ENCODE assay signal across 10 cellular contexts in the genomic region with DNA sequence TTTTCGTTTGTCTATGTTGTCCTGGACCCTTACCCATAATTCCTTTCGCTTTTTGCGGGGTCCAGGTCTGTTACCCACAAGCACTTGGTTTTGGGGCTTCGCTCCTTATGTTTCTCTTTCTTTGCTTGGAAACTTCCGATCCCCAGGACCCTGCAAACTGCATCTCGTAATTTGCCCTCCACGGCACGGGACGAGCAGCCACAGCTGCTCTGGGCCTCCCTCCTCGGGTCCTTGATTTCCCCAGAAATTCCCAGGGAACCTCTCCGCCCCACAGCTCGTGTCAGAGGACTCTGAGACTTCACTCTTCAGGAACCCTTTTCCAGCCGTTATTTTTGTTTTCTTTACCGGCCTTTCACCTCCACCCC. TPM values are rescaled to one million over a fixed set of nuclear protein-coding genes. Genes with fewer than 3 reads are reported as not detected.
DNase-seq lines count a peak whose midpoint lies in the region; ATAC-seq and TF ChIP-seq lines count a peak whose summit lies in the region.
"Had no signal": no experiment of that assay in that cellular context is flagged by ENCODE, and none has a peak within 500 bp of the region (broad histone marks: within the 10 kb centered on the region; RNA-seq: fewer than 3 reads in every experiment).

No MANE protein-coding gene starts in this region.

- H3K9me3 ChIP-seq in cardiac muscle cell (ENCODE audit: low read depth): no peaks in the 10 kb centered on the region
- no peaks in the 10 kb centered on the region for H3K9me3 ChIP-seq in body of pancreas
- H3K9me3 ChIP-seq in upper lobe of left lung: no peaks in the 10 kb centered on the region

- H3K27ac ChIP-seq in cardiac muscle cell (peak overlapping the region; percentile 98), body of pancreas (peak overlapping the region in 3 of 4 donors; percentile 79 to 84 (median 84)), upper lobe of left lung (peak overlapping the region; percentile 89 to 95 (median 92))

- peak overlapping the region; percentile 94 for H3K4me3 Mint-ChIP-seq in memory B cell

- H3K4me1 ChIP-seq in cardiac muscle cell (ENCODE audit: low read depth) (peaks cover 6% of the 10 kb centered on the region), body of pancreas (peaks cover 49% of the 10 kb centered on the region), upper lobe of left lung (peaks cover 19 to 38% (median 23%) of the 10 kb centered on the region in 4 donors)

- peaks cover 2% of the 10 kb centered on the region for H3K27me3 Mint-ChIP-seq in memory B cell

- intact Hi-C loops in Right ventricle myocardium inferior (cut with DNase I): loop anchor here (5.0 to 10.0 kb wide), 3 partner anchors 69 to 911 kb away; partner anchors contain the start of genes AP2A1, LHB, LIG1 and TSKS
- intact Hi-C loops in body of pancreas (cut with DNase I): no loop called here

- no peak for TF ChIP-seq EP300 in upper lobe of left lung (IDR thresholded peaks at IDR 0.05)

- H3K4me3 ChIP-seq in cardiac muscle cell: peak overlapping the region; percentile 76
- H3K4me3 ChIP-seq in body of pancreas: peak overlapping the region; percentile 50 to 71
- H3K4me3 ChIP-seq in upper lobe of left lung: peak overlapping the region; percentile 93 to 100 (median 98)

- peaks cover 21% of the 10 kb centered on the region for H3K36me3 ChIP-seq in cardiac muscle cell
- peaks cover 7 to 11% of the 10 kb centered on the region in 2 donors for H3K36me3 ChIP-seq in body of pancreas (replicated peaks in 1 of 2; ENCODE audit: insufficient read depth in 1 of 2, low read depth in 2 of 2)
- peaks cover 7 to 34% (median 25%) of the 10 kb centered on the region in 4 donors for H3K36me3 ChIP-seq in upper lobe of left lung

- no peaks in the 10 kb centered on the region for H3K9me3 Mint-ChIP-seq in memory B cell

- TF ChIP-seq POLR2A in body of pancreas (IDR thresholded peaks at IDR 0.05) (no peak), upper lobe of left lung (IDR thresholded peaks at IDR 0.05) (no peak)

- H3K4me1 Mint-ChIP-seq in memory B cell: peaks cover 14% of the 10 kb centered on the region

- DNase-seq in cardiac muscle cell (ENCODE audit: low read depth in 1 of 2, low spot score in 1 of 2): no peak
- no peak for DNase-seq in Right ventricle myocardium inferior (ENCODE audit: missing footprints)
- DNase-seq in body of pancreas: no peak
- DNase-seq in memory B cell (ENCODE audit: low spot score in 2 of 2): no peak
- DNase-seq in upper lobe of left lung: no peak
- no peak for DNase-seq in activated CD8-positive, alpha-beta memory T cell treated with anti-CD3 and anti-CD28 coated beads, Interleukin-2, amount 50 U/mL, for 48 hours
- DNase-seq in NCI-H345 treated with DMSO at 0.1 percent for 48 hours (lab: John Stamatoyannopoulos, UW; ENCODE audit: unreplicated experiment): no peak

- no peak for ATAC-seq in Right ventricle myocardium inferior
- no peak for ATAC-seq in body of pancreas
- ATAC-seq in memory B cell (ENCODE audit: low read depth): no peak
- ATAC-seq in upper lobe of left lung (ENCODE audit: low FRiP score in 2 of 2): no peak
- no peak for ATAC-seq in activated CD4-positive, CD25-positive, alpha-beta regulatory T cell treated with anti-CD3 and anti-CD28 coated beads, Interleukin-2, amount 50 U/mL, for 24 hours

- peaks cover 12% of the 10 kb centered on the region for H3K36me3 Mint-ChIP-seq in memory B cell

- 1% methylated on average over 14 of the region's 14 CpGs for WGBS in body of pancreas, 2 donors
- 0 to 3% methylated on average over 14 of the region's 14 CpGs for WGBS in upper lobe of left lung, 2 donors

- no peak for TF ChIP-seq CTCF in cardiac muscle cell (IDR thresholded peaks at IDR 0.05; ENCODE audit: low read depth, low read length)
- no peak for TF ChIP-seq CTCF in body of pancreas (IDR thresholded peaks at IDR 0.05)
- no peak for TF ChIP-seq CTCF in upper lobe of left lung (IDR thresholded peaks at IDR 0.05)

- H3K27me3 ChIP-seq in cardiac muscle cell (no peaks in the 10 kb centered on the region), body of pancreas (no peaks in the 10 kb centered on the region), upper lobe of left lung (no peaks in the 10 kb centered on the region)

- H3K27ac Mint-ChIP-seq in memory B cell: peak overlapping the region; percentile 77

RNA-seq across cellular contexts. Expression of gene SNRNP70, which starts 0.6 kb away (rescaled TPM):
- total RNA-seq in cardiac muscle cell (396 and 598 TPM in 2 replicates), Right ventricle myocardium inferior (110 TPM), body of pancreas (100 to 1,000 TPM; 199 to 588 TPM), upper lobe of left lung (1,000 to 10,000 TPM in 1 of 6 donors, 100 to 1,000 TPM in 5; 147 to 1,500 (median 176) TPM)
- 470 and 492 TPM in 2 replicates for polyA plus RNA-seq in cardiac muscle cell

RNA-seq across cellular contexts. Expression of gene KCNA7, which starts 13.4 kb away (rescaled TPM):
- total RNA-seq in cardiac muscle cell (1.1 and 2.3 TPM in 2 replicates), Right ventricle myocardium inferior (0.81 TPM), body of pancreas (not detected), upper lobe of left lung (not detected)
- 1.3 and 1.6 TPM in 2 replicates for polyA plus RNA-seq in cardiac muscle cell
- total RNA-seq: M059J had no signal

RNA-seq across cellular contexts. Expression of gene NTF4, which starts 21.2 kb away (rescaled TPM):
- total RNA-seq in cardiac muscle cell: 11.8 TPM in 2 replicates
- 17.0 and 31.7 TPM in 2 replicates for polyA plus RNA-seq in cardiac muscle cell
- not detected for total RNA-seq in Right ventricle myocardium inferior
- total RNA-seq in body of pancreas: not detected
- total RNA-seq in upper lobe of left lung: 10 to 100 TPM in 1 of 6 donors, 1 to 10 TPM in 5; 1.2 to 10.5 (median 4.9) TPM
- total RNA-seq: glomerular endothelial cell had no signal

RNA-seq across cellular contexts. Expression of gene CGB7, which starts 28.3 kb away (rescaled TPM):
- total RNA-seq in cardiac muscle cell: 3.9 and 8.3 TPM in 2 replicates
- polyA plus RNA-seq in cardiac muscle cell: 6.5 and 11.5 TPM in 2 replicates
- not detected for total RNA-seq in Right ventricle myocardium inferior
- not detected for total RNA-seq in body of pancreas
- total RNA-seq in upper lobe of left lung: 1 to 10 TPM in 1 of 6 donors, under 1 TPM in 5; 0.22 to 5.2 (median 0.55) TPM
- total RNA-seq: glomerular endothelial cell had no signal

RNA-seq across cellular contexts. Expression of gene LIN7B, which starts 28.3 kb away (rescaled TPM):
- total RNA-seq in cardiac muscle cell (20.0 and 24.5 TPM in 2 replicates), Right ventricle myocardium inferior (21.1 TPM), body of pancreas (10 to 100 TPM in 1 of 2 donors, 1 to 10 TPM in 1; 8.3 to 24.1 TPM), upper lobe of left lung (10 to 100 TPM in 1 of 6 donors, 1 to 10 TPM in 5; 3.1 to 10.2 (median 7.6) TPM)
- 34.6 and 37.8 TPM in 2 replicates for polyA plus RNA-seq in cardiac muscle cell
